ENCODE assay signal across 12 cellular contexts in the genomic region with DNA sequence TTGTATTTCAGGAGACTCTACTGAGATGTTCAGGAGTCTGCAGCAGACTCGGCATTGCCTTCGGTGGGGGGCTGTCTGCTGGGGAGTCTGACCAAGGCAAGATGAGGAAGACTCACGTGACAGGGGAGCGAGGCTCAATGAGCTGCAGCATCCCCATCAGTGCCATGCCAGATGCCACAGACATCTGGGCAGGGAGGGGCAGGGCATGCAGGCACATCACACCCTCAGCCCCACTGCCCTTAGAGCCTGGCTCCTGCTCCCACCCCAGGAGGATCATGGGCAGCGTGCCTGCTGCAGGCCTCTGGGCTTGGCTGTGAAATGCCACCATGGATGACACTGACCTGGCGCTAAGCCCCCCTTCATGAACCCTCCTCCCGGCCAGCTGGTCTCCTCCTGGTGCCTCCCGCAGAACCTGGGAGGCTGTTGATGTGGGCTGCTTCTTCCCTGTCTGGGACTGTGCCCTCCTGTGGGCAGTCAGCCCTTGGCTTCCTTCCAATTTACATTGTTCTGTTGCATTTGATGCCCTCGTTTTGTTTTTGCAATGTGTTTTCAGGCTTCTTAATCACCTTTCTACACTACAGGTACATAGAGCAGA.
"Had no signal": no experiment of that assay in that cellular context is flagged by ENCODE, and none has a peak within 500 bp of the region (broad histone marks: within the 10 kb centered on the region; RNA-seq: fewer than 3 reads in every experiment).

No MANE protein-coding gene starts in this region.

- H3K9me3 ChIP-seq: esophagus muscularis mucosa, right atrium auricular region, thyroid gland had no signal

- H3K36me3 ChIP-seq: right atrium auricular region, thyroid gland had no signal

- H3K27ac ChIP-seq: coronary artery, esophagus muscularis mucosa, right atrium auricular region, thyroid gland had no signal

- H3K4me1 ChIP-seq: esophagus muscularis mucosa, right atrium auricular region, thyroid gland had no signal

- ATAC-seq: left lobe of liver; natural killer cell; stimulated activated memory B cell treated with anti-CD40 and anti-IgM and Interleukin-4, amounts not matched to agents 10 μg/mL and 1 μg/mL and 100 μg/mL, for 72 hours had no signal

- DNase-seq: activated CD4-positive, alpha-beta T cell treated with anti-CD3 and anti-CD28 coated beads, Interleukin-2, amount 50 U/mL, for 48 hours; activated CD4-positive, CD25-positive, alpha-beta regulatory T cell treated with anti-CD3 and anti-CD28 coated beads, Interleukin-2, amount 50 U/mL, for 72 hours; activated naive CD4-positive, alpha-beta T cell treated with anti-CD3 and anti-CD28 coated beads, Interleukin-2, amount 50 U/mL, for 16 hours; effector CD4-positive, alpha-beta T cell; natural killer cell; stimulated activated CD4-positive, alpha-beta T cell treated with anti-CD3 and anti-CD28 coated beads, Interleukin-2, amount 100 ng/mL, for 48 hours; thyroid gland had no signal

- H3K27me3 ChIP-seq: esophagus muscularis mucosa, right atrium auricular region, thyroid gland had no signal

- H3K4me3 ChIP-seq: coronary artery, esophagus muscularis mucosa, right atrium auricular region, thyroid gland had no signal
